12 cellular contexts compared by ENCODE assay signal in the genomic region with DNA sequence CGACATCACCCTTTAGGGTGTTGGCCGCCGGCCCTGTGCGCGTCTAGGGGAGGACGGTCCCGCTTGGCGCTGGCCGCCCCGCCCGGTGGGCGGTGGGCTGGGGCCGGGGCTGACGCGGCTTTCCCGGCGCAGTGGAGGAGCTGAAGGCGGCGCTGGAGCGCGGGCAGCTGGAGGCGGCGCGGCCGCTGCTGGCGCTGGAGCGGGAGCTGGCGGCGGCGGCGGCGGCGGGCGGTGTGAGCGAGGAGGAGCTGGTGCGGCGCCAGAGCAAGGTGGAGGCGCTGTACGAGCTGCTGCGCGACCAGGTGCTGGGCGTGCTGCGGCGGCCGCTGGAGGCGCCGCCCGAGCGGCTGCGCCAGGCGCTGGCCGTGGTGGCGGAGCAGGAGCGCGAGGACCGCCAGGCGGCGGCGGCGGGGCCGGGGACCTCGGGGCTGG. TPM values are rescaled to one million over a fixed set of nuclear protein-coding genes. Genes with fewer than 3 reads are reported as not detected.
DNase-seq lines count a peak whose midpoint lies in the region; ATAC-seq and TF ChIP-seq lines count a peak whose summit lies in the region.
"Had no signal": no experiment of that assay in that cellular context is flagged by ENCODE, and none has a peak within 500 bp of the region (broad histone marks: within the 10 kb centered on the region; RNA-seq: fewer than 3 reads in every experiment).

No MANE protein-coding gene starts in this region.

- no peak overlapping the region for H3K4me3 Mint-ChIP-seq in glutamatergic neuron (ENCODE audit: unreplicated experiment)
- H3K4me3 Mint-ChIP-seq in stimulated activated naive CD8-positive, alpha-beta T cell treated with anti-CD3 and anti-CD28 coated beads, Interleukin-15, amount 100 ng/mL, for 72 hours = no peak overlapping the region
- H3K4me3 Mint-ChIP-seq: natural killer cell treated with Interleukin-12 subunit alpha and Interleukin-12 subunit beta and Interleukin-15 and Interleukin-18, amount 100 ng/mL, for 72 hours had no signal

- TF ChIP-seq EP300 in ovary (IDR thresholded peaks at IDR 0.05) = no peak

- H3K4me1 ChIP-seq in ovary (ENCODE audit: insufficient read depth) = peaks cover 19% of the 10 kb centered on the region

- intact Hi-C loops in ovary (cut with DNase I) = no loop called here

- H3K27me3 Mint-ChIP-seq in glutamatergic neuron (ENCODE audit: unreplicated experiment) = peaks cover 21% of the 10 kb centered on the region
- peaks cover 32% of the 10 kb centered on the region for H3K27me3 Mint-ChIP-seq in stimulated activated naive CD8-positive, alpha-beta T cell treated with anti-CD3 and anti-CD28 coated beads, Interleukin-15, amount 100 ng/mL, for 72 hours

- no peaks in the 10 kb centered on the region for H3K27me3 ChIP-seq in ovary

- 6 to 16% (median 7%) methylated on average over 32 to 62 of the region's 62 CpGs for WGBS in ovary, 3 donors

- DNase-seq in COLO668 (lab: John Stamatoyannopoulos, UW; ENCODE audit: unreplicated experiment) (peak; percentile 90), NCI-H748 treated with DMSO at 0.1 percent for 48 hours (lab: John Stamatoyannopoulos, UW) (peak; percentile 28), glutamatergic neuron (peak; percentile 81), ovary (peak; percentile 38 to 77 (median 61))
- DNase-seq in stimulated activated CD4-positive, alpha-beta T cell treated with anti-CD3 and anti-CD28 coated beads, Interleukin-4, amount 100 ng/mL, for 4 hours = no peak
- DNase-seq in stimulated activated naive CD8-positive, alpha-beta T cell treated with anti-CD3 and anti-CD28 coated beads, Interleukin-15, amount 100 ng/mL, for 72 hours = no peak
- DNase-seq: DND-41, T1000 had no signal

- TF ChIP-seq CTCF in glutamatergic neuron (IDR thresholded peaks at IDR 0.05; ENCODE audit: partially characterized antibody, unreplicated experiment) (no peak), ovary (IDR thresholded peaks at IDR 0.05) (peak in 1 of 3 donors; percentile 47)

- no peaks in the 10 kb centered on the region for H3K36me3 Mint-ChIP-seq in glutamatergic neuron (ENCODE audit: unreplicated experiment)
- H3K36me3 Mint-ChIP-seq: natural killer cell treated with Interleukin-12 subunit alpha and Interleukin-12 subunit beta and Interleukin-15 and Interleukin-18, amount 100 ng/mL, for 72 hours had no signal

- peak overlapping the region; percentile 26 for H3K4me3 ChIP-seq in ovary

- peaks cover 1% of the 10 kb centered on the region for H3K9me3 Mint-ChIP-seq in glutamatergic neuron (ENCODE audit: unreplicated experiment)
- no peaks in the 10 kb centered on the region for H3K9me3 Mint-ChIP-seq in stimulated activated naive CD8-positive, alpha-beta T cell treated with anti-CD3 and anti-CD28 coated beads, Interleukin-15, amount 100 ng/mL, for 72 hours
- H3K9me3 Mint-ChIP-seq: natural killer cell treated with Interleukin-12 subunit alpha and Interleukin-12 subunit beta and Interleukin-15 and Interleukin-18, amount 100 ng/mL, for 72 hours had no signal

- ATAC-seq in GM21367 (IDR thresholded peaks at IDR 0.05; ENCODE audit: unreplicated experiment) (no peak), HG02763 (IDR thresholded peaks at IDR 0.05; ENCODE audit: unreplicated experiment) (no peak)
- ATAC-seq in stimulated activated naive CD8-positive, alpha-beta T cell treated with anti-CD3 and anti-CD28 coated beads, Interleukin-15, amount 100 ng/mL, for 72 hours = no peak
- ATAC-seq: natural killer cell treated with Interleukin-12 subunit alpha and Interleukin-12 subunit beta and Interleukin-15 and Interleukin-18, amount 100 ng/mL, for 72 hours had no signal

- no peak overlapping the region for H3K27ac Mint-ChIP-seq in glutamatergic neuron (ENCODE audit: unreplicated experiment)
- H3K27ac Mint-ChIP-seq in stimulated activated naive CD8-positive, alpha-beta T cell treated with anti-CD3 and anti-CD28 coated beads, Interleukin-15, amount 100 ng/mL, for 72 hours = no peak overlapping the region
- H3K27ac Mint-ChIP-seq: natural killer cell treated with Interleukin-12 subunit alpha and Interleukin-12 subunit beta and Interleukin-15 and Interleukin-18, amount 100 ng/mL, for 72 hours had no signal

- H3K4me1 Mint-ChIP-seq in glutamatergic neuron (ENCODE audit: low read depth, unreplicated experiment) = no peaks in the 10 kb centered on the region
- peaks cover 13% of the 10 kb centered on the region for H3K4me1 Mint-ChIP-seq in stimulated activated naive CD8-positive, alpha-beta T cell treated with anti-CD3 and anti-CD28 coated beads, Interleukin-15, amount 100 ng/mL, for 72 hours

- H3K9me3 ChIP-seq in ovary = no peaks in the 10 kb centered on the region

- H3K27ac ChIP-seq in ovary = peak overlapping the region in 1 of 2 donors; percentile 41

- TF ChIP-seq POLR2A in ovary (IDR thresholded peaks at IDR 0.05) = no peak

- H3K36me3 ChIP-seq in ovary = no peaks in the 10 kb centered on the region

RNA-seq across cellular contexts. Expression of a gene that starts 3.6 kb away (rescaled TPM):
- total RNA-seq in glutamatergic neuron (ENCODE audit: unreplicated experiment) (4.3 TPM), ovary (100 to 1,000 TPM in 1 of 7 donors, 10 to 100 TPM in 4, 1 to 10 TPM in 2; 7.1 to 258 (median 28.1) TPM)
- polyA plus RNA-seq in ovary = 10 to 100 TPM; 18.7 to 27.4 TPM

RNA-seq across cellular contexts. Expression of a gene that starts 32.4 kb away (rescaled TPM):
- total RNA-seq in glutamatergic neuron (ENCODE audit: unreplicated experiment) = 0.81 TPM
- 1 to 10 TPM in 3 of 7 donors, under 1 TPM in 2, not detected in 2; 0.33 to 1.2 (median 1.1) TPM for total RNA-seq in ovary
- polyA plus RNA-seq in ovary = under 1 TPM in 1 of 2 donors, not detected in 1; 0.62 TPM
- total RNA-seq: natural killer cell treated with Interleukin-12 subunit alpha and Interleukin-12 subunit beta and Interleukin-15 and Interleukin-18, amount 100 ng/mL, for 72 hours had no signal

RNA-seq across cellular contexts. Expression of a gene that starts 42.9 kb away (rescaled TPM):
- total RNA-seq in glutamatergic neuron (ENCODE audit: unreplicated experiment) = not detected
- total RNA-seq in ovary = under 1 TPM in 1 of 7 donors, not detected in 6; 0.47 TPM
- polyA plus RNA-seq in ovary = not detected
- total RNA-seq: LHCN-M2; natural killer cell treated with Interleukin-12 subunit alpha and Interleukin-12 subunit beta and Interleukin-15 and Interleukin-18, amount 100 ng/mL, for 72 hours had no signal

Comparison
In these comparisons a context has a peak if more than half of its experiments do, and no peak if none do; other contexts are left out.
1. DNase-seq: peak in COLO668 (single experiment), NCI-H748 treated with DMSO at 0.1 percent for 48 hours (single experiment), glutamatergic neuron (single experiment) and ovary (5 of 5); none in stimulated activated CD4-positive, alpha-beta T cell treated with anti-CD3 and anti-CD28 coated beads, Interleukin-4, amount 100 ng/mL, for 4 hours (0 of 2) and stimulated activated naive CD8-positive, alpha-beta T cell treated with anti-CD3 and anti-CD28 coated beads, Interleukin-15, amount 100 ng/mL, for 72 hours (0 of 2).